ENCODE assay signal across 18 cellular contexts in genomic region chr2:141323571-141323970, GRCh38.
DNase-seq lines count a peak whose midpoint lies in the region; ATAC-seq and FAIRE-seq lines count a peak whose summit lies in the region.
"Had no signal": no experiment of that assay in that cellular context is flagged by ENCODE, and none has a peak within 500 bp of the region (broad histone marks: within the 10 kb centered on the region; RNA-seq: fewer than 3 reads in every experiment).

No MANE protein-coding gene starts in this region.

- no peak for ATAC-seq in HG02610 (IDR thresholded peaks at IDR 0.05; ENCODE audit: unreplicated experiment)
- ATAC-seq: GM12878, GM23338, HCT116 had no signal

- FAIRE-seq in HTR-8/SVneo (lab: Jason Lieb, UNC) (peak; percentile 13), GM19239 (lab: Jason Lieb, UNC) (no peak)
- FAIRE-seq: A204.1, GM12878, H54 had no signal

- DNase-seq in HTR-8/SVneo (ENCODE audit: insufficient read length, low spot score) (no peak), glomerular visceral epithelial cell (ENCODE audit: extremely low spot score) (peak; percentile 72), left kidney (ENCODE audit: low read depth, low spot score) (peak; percentile 4), GM19239 (ENCODE audit: insufficient read length, low spot score) (no peak), GM03348 (ENCODE audit: low spot score) (no peak), DMS 273 treated with DMSO at 0.1 percent for 48 hours (lab: John Stamatoyannopoulos, UW) (no peak)
- DNase-seq: AML-193; Caco-2; CD4-positive, alpha-beta T cell; DMS79 treated with DMSO at 0.1 percent for 48 hours; GF-D8; HFFc6 had no signal

Comparison
In these comparisons a context has a peak if more than half of its experiments do, and no peak if none do; other contexts are left out.
1. DNase-seq: peak in glomerular visceral epithelial cell (single experiment) and left kidney (single experiment); none in HTR-8/SVneo (single experiment), GM19239 (single experiment), GM03348 (single experiment) and DMS 273 treated with DMSO at 0.1 percent for 48 hours (single experiment).